17 cellular contexts compared by ENCODE assay signal in genomic region chr15:94097567-94097966, GRCh38.
"Had no signal": no experiment of that assay in that cellular context is flagged by ENCODE, and none has a peak within 500 bp of the region (broad histone marks: within the 10 kb centered on the region; RNA-seq: fewer than 3 reads in every experiment).

No MANE protein-coding gene starts in this region.

- DNase-seq: activated CD4-positive, alpha-beta T cell treated with anti-CD3 and anti-CD28 coated beads, Interleukin-2, amount 50 U/mL, for 1 hour; activated naive CD4-positive, alpha-beta T cell treated with anti-CD3 and anti-CD28 coated beads, Interleukin-2, amount 10 ng/mL, durations not matched to agents 7 days and 5 days; activated T-cell treated with anti-CD3 and anti-CD28 coated beads for 4 hours; adrenal gland; cerebellar nuclear complex; effector memory CD8-positive, alpha-beta T cell; head of caudate nucleus; left lung; T-helper 17 cell; trophoblast cell had no signal

- H3K27me3 ChIP-seq: adrenal gland, left lung had no signal

- H3K9me3 Mint-ChIP-seq: activated naive CD4-positive, alpha-beta T cell treated with anti-CD3 and anti-CD28 coated beads, Interleukin-2, amount 10 ng/mL, durations not matched to agents 7 days and 5 days; activated T-helper 17 cell treated with anti-CD3 and anti-CD28 coated beads, Interleukin-2, amount 50 U/mL, for 72 hours; dendritic cell treated with granulocyte-macrophage colony-stimulating factor and Interleukin-4, amounts not matched to agents 40 ng/mL and 50 ng/mL, for 4 days; effector memory CD8-positive, alpha-beta T cell; memory B cell; nephron had no signal

- H3K9me3 ChIP-seq: adrenal gland, left lung had no signal

- H3K27ac Mint-ChIP-seq: activated naive CD4-positive, alpha-beta T cell treated with anti-CD3 and anti-CD28 coated beads, Interleukin-2, amount 10 ng/mL, durations not matched to agents 7 days and 5 days; activated T-helper 17 cell treated with anti-CD3 and anti-CD28 coated beads, Interleukin-2, amount 50 U/mL, for 72 hours; brain; dendritic cell treated with granulocyte-macrophage colony-stimulating factor and Interleukin-4, amounts not matched to agents 40 ng/mL and 50 ng/mL, for 4 days; effector memory CD8-positive, alpha-beta T cell; memory B cell; nephron; T-helper 17 cell had no signal

- H3K27ac ChIP-seq: adrenal gland, left lung had no signal

- ATAC-seq: activated T-helper 17 cell treated with anti-CD3 and anti-CD28 coated beads, Interleukin-2, amount 50 U/mL, for 72 hours; effector memory CD8-positive, alpha-beta T cell; left lung; T-helper 17 cell had no signal

- H3K4me1 Mint-ChIP-seq: activated naive CD4-positive, alpha-beta T cell treated with anti-CD3 and anti-CD28 coated beads, Interleukin-2, amount 10 ng/mL, durations not matched to agents 7 days and 5 days; activated T-helper 17 cell treated with anti-CD3 and anti-CD28 coated beads, Interleukin-2, amount 50 U/mL, for 72 hours; memory B cell had no signal

- H3K4me1 ChIP-seq: adrenal gland, left lung had no signal

- H3K4me3 Mint-ChIP-seq: activated naive CD4-positive, alpha-beta T cell treated with anti-CD3 and anti-CD28 coated beads, Interleukin-2, amount 10 ng/mL, durations not matched to agents 7 days and 5 days; activated T-helper 17 cell treated with anti-CD3 and anti-CD28 coated beads, Interleukin-2, amount 50 U/mL, for 72 hours; brain; dendritic cell treated with granulocyte-macrophage colony-stimulating factor and Interleukin-4, amounts not matched to agents 40 ng/mL and 50 ng/mL, for 4 days; effector memory CD8-positive, alpha-beta T cell; memory B cell; nephron; T-helper 17 cell had no signal

- H3K36me3 ChIP-seq: adrenal gland, left lung had no signal

- H3K4me3 ChIP-seq: adrenal gland, left lung had no signal

- H3K36me3 Mint-ChIP-seq: activated naive CD4-positive, alpha-beta T cell treated with anti-CD3 and anti-CD28 coated beads, Interleukin-2, amount 10 ng/mL, durations not matched to agents 7 days and 5 days; brain; memory B cell had no signal

- FAIRE-seq: islet of Langerhans, TTC549 had no signal

- H3K27me3 Mint-ChIP-seq: activated naive CD4-positive, alpha-beta T cell treated with anti-CD3 and anti-CD28 coated beads, Interleukin-2, amount 10 ng/mL, durations not matched to agents 7 days and 5 days; dendritic cell treated with granulocyte-macrophage colony-stimulating factor and Interleukin-4, amounts not matched to agents 40 ng/mL and 50 ng/mL, for 4 days; memory B cell had no signal
